Comparison of ENCODE assay signal across 32 cellular contexts in the genomic region with DNA sequence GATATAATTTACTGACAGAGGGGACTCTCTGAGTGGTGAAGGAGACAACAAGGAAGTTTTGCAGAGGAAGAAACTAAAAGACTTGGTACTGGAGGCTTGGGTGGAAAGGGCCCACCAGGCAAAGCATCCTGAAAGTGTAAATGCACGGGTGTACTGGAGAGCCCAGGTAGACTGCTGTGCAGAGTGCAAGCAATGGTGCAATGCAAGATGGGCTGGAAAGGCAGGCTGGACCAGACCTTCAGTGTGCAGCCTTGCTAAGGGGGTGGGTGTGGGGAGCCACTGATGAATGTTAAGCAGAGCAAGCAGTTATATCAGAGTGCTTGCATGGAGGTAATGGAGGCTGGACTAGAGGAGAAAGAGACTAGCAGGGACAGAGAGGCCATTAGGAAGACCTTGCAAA.
"Had no signal": no experiment of that assay in that cellular context is flagged by ENCODE, and none has a peak within 500 bp of the region (broad histone marks: within the 10 kb centered on the region; RNA-seq: fewer than 3 reads in every experiment).

No MANE protein-coding gene starts in this region.

- H3K36me3 ChIP-seq: adrenal gland, breast epithelium, Peyer's patch, WERI-Rb-1 had no signal

- H3K4me3 ChIP-seq: adrenal gland, body of pancreas, breast epithelium, Peyer's patch, SJSA1 had no signal

- H3K27ac Mint-ChIP-seq: activated CD4-positive, alpha-beta memory T cell treated with anti-CD3 and anti-CD28 coated beads, Interleukin-2, amount 10 ng/mL, durations not matched to agents 7 days and 5 days; activated naive CD4-positive, alpha-beta T cell treated with anti-CD3 and anti-CD28 coated beads for 36 hours had no signal

- H3K4me1 ChIP-seq: adrenal gland, breast epithelium had no signal

- H3K27ac ChIP-seq: adrenal gland, body of pancreas, breast epithelium, KMS-11, Peyer's patch, SJSA1, WERI-Rb-1 had no signal

- H3K9me3 ChIP-seq: adrenal gland, body of pancreas, breast epithelium, Peyer's patch, SJSA1, SK-N-SH had no signal

- H3K36me3 Mint-ChIP-seq: activated naive CD4-positive, alpha-beta T cell treated with anti-CD3 and anti-CD28 coated beads, Interleukin-2, amount 50 U/mL, for 72 hours had no signal

- DNase-seq: activated CD4-positive, alpha-beta memory T cell treated with anti-CD3 and anti-CD28 coated beads, Interleukin-2, amount 10 ng/mL, durations not matched to agents 7 days and 5 days; activated CD4-positive, alpha-beta T cell treated with anti-CD3 and anti-CD28 coated beads for 1 hour; activated CD4-positive, alpha-beta T cell treated with anti-CD3 and anti-CD28 coated beads for 48 hours; activated CD4-positive, CD25-positive, alpha-beta regulatory T cell; activated gamma-delta T cell treated with Interleukin-2 at 50 U/mL for 16 hours; activated naive CD4-positive, alpha-beta T cell treated with anti-CD3 and anti-CD28 coated beads for 36 hours; adrenal gland; body of pancreas; caudate nucleus; cerebellar nuclear complex; MM.1S; MV-4-11; NCI-H1092; NCI-H1436 treated with DMSO at 0.1 percent for 48 hours; NCI-H1694 treated with DMSO at 0.1 percent for 48 hours; NCI-H2029; NCI-H345; NCI-H524 treated with DMSO at 0.1 percent for 48 hours; NK-92 treated with Interleukin-12 subunit alpha and Interleukin-12 subunit beta, amount 100 ng/mL, for 24 hours; PC-3; Peyer's patch; RPMI8226; SHP77 treated with DMSO at 0.1 percent for 48 hours; SK-N-SH; T-helper 1 cell; T-helper 2 cell; T-helper 9 cell; WERI-Rb-1 had no signal

- ATAC-seq: activated naive CD4-positive, alpha-beta T cell treated with anti-CD3 and anti-CD28 coated beads, Interleukin-2, amount 50 U/mL, for 72 hours; body of pancreas; PC-3 had no signal

- H3K4me3 Mint-ChIP-seq: activated CD4-positive, alpha-beta memory T cell treated with anti-CD3 and anti-CD28 coated beads, Interleukin-2, amount 10 ng/mL, durations not matched to agents 7 days and 5 days; activated naive CD4-positive, alpha-beta T cell treated with anti-CD3 and anti-CD28 coated beads for 36 hours had no signal

- H3K9me3 Mint-ChIP-seq: activated CD4-positive, alpha-beta memory T cell treated with anti-CD3 and anti-CD28 coated beads, Interleukin-2, amount 10 ng/mL, durations not matched to agents 7 days and 5 days; activated naive CD4-positive, alpha-beta T cell treated with anti-CD3 and anti-CD28 coated beads for 36 hours; activated naive CD4-positive, alpha-beta T cell treated with anti-CD3 and anti-CD28 coated beads, Interleukin-2, amount 50 U/mL, for 72 hours had no signal

- H3K27me3 ChIP-seq: adrenal gland, body of pancreas, breast epithelium, Peyer's patch, SJSA1 had no signal
